Comparison of ENCODE assay signal across 32 cellular contexts in the genomic region with DNA sequence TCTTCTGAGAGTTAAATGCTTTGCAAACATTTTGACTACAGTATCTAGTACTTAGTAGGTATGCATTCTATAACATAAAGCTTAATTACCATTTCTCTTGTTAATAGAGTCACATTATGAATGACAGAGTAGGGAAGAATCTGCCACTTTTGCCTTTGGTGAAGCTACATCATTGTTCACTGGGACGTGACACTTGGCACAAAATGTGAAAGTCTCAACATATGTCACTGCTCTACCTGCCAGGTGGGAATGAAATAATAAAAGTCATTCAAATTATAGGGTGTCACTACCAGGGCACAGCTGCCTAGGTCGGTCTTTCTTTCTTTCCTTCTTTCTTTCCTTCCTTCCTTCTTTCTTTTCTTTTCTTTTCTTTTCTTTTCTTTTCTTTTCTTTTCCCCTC. TPM values are rescaled to one million over a fixed set of nuclear protein-coding genes. Genes with fewer than 3 reads are reported as not detected.
"Had no signal": no experiment of that assay in that cellular context is flagged by ENCODE, and none has a peak within 500 bp of the region (broad histone marks: within the 10 kb centered on the region; RNA-seq: fewer than 3 reads in every experiment).

No MANE protein-coding gene starts in this region.

- DNase-seq: cortex of kidney; dorsolateral prefrontal cortex; effector CD4-positive, alpha-beta T cell; endodermal cell; foreskin fibroblast; gastrocnemius medialis; head of caudate nucleus; left ventricle myocardium superior; lower lobe of right lung; naive thymus-derived CD8-positive, alpha-beta T cell; nephron progenitor cell; nucleus accumbens; sigmoid colon; stimulated activated CD4-positive, alpha-beta T cell treated with anti-CD3 and anti-CD28 coated beads, Interleukin-2, amount 100 ng/mL, for 24 hours; stimulated activated CD4-positive, alpha-beta T cell treated with anti-CD3 and anti-CD28 coated beads, Interleukin-4, amount 100 ng/mL, for 24 hours; stimulated activated naive CD4-positive, alpha-beta T cell treated with Interleukin-2 at 50 U/mL for 16 hours; stomach; thyroid gland had no signal

- H3K36me3 Mint-ChIP-seq: naive thymus-derived CD8-positive, alpha-beta T cell; stimulated activated effector memory CD8-positive, alpha-beta T cell treated with anti-CD3 and anti-CD28 coated beads, Interleukin-12 subunit alpha, Interleukin-12 subunit beta, amount 100 ng/mL, for 72 hours had no signal

- H3K4me1 ChIP-seq: gastrocnemius medialis, lower lobe of right lung, prostate gland, right atrium auricular region, sigmoid colon, stomach, thyroid gland had no signal

- H3K4me3 ChIP-seq: dorsolateral prefrontal cortex, gastrocnemius medialis, lower lobe of right lung, prostate gland, right atrium auricular region, sigmoid colon, stomach, thyroid gland had no signal

- H3K27me3 ChIP-seq: dorsolateral prefrontal cortex, gastrocnemius medialis, right atrium auricular region, sigmoid colon, stomach, thyroid gland had no signal

- H3K9me3 ChIP-seq: gastrocnemius medialis, lower lobe of right lung, prostate gland, right atrium auricular region, sigmoid colon, stomach, thyroid gland had no signal

- H3K4me1 Mint-ChIP-seq: naive thymus-derived CD8-positive, alpha-beta T cell had no signal

- H3K36me3 ChIP-seq: gastrocnemius medialis, lower lobe of right lung, prostate gland, right atrium auricular region, sigmoid colon, stomach, thyroid gland had no signal

- H3K9me3 Mint-ChIP-seq: endodermal cell; nephron progenitor cell; stimulated activated effector memory CD8-positive, alpha-beta T cell treated with anti-CD3 and anti-CD28 coated beads, Interleukin-12 subunit alpha, Interleukin-12 subunit beta, amount 100 ng/mL, for 72 hours; type B pancreatic cell had no signal

- FAIRE-seq: keratinocyte had no signal

- H3K4me3 Mint-ChIP-seq: endodermal cell; naive thymus-derived CD8-positive, alpha-beta T cell; nephron progenitor cell; stimulated activated effector memory CD8-positive, alpha-beta T cell treated with anti-CD3 and anti-CD28 coated beads, Interleukin-12 subunit alpha, Interleukin-12 subunit beta, amount 100 ng/mL, for 72 hours; type B pancreatic cell had no signal

- H3K27ac ChIP-seq: dorsolateral prefrontal cortex, epithelial cell of prostate, gastrocnemius medialis, lower lobe of right lung, prostate gland, right atrium auricular region, sigmoid colon, stomach, thyroid gland had no signal

- H3K27me3 Mint-ChIP-seq: type B pancreatic cell had no signal

- ATAC-seq: esophagus mucosa; gastrocnemius medialis; left ventricle myocardium superior; lower lobe of right lung; naive thymus-derived CD8-positive, alpha-beta T cell; stimulated activated effector memory CD8-positive, alpha-beta T cell treated with anti-CD3 and anti-CD28 coated beads, Interleukin-12 subunit alpha, Interleukin-12 subunit beta, amount 100 ng/mL, for 72 hours had no signal

- H3K27ac Mint-ChIP-seq: endodermal cell; naive thymus-derived CD8-positive, alpha-beta T cell; nephron progenitor cell; stimulated activated effector memory CD8-positive, alpha-beta T cell treated with anti-CD3 and anti-CD28 coated beads, Interleukin-12 subunit alpha, Interleukin-12 subunit beta, amount 100 ng/mL, for 72 hours; type B pancreatic cell had no signal

RNA-seq across cellular contexts. Expression of a gene that starts 17.6 kb away (rescaled TPM):
- total RNA-seq: dorsolateral prefrontal cortex; endodermal cell; gastrocnemius medialis; left ventricle myocardium superior; mesenteric fat pad; myocyte; naive thymus-derived CD8-positive, alpha-beta T cell; osteocyte; right atrium auricular region; sigmoid colon; skeletal muscle tissue; subcutaneous adipose tissue; temporal lobe; thyroid gland had no signal
- polyA plus RNA-seq: naive thymus-derived CD8-positive, alpha-beta T cell had no signal

RNA-seq across cellular contexts. Expression of a gene that starts 20.7 kb away (rescaled TPM):
- total RNA-seq: endodermal cell, glomerular endothelial cell, myocyte, osteocyte had no signal
- polyA plus RNA-seq: keratinocyte; naive thymus-derived CD8-positive, alpha-beta T cell had no signal

RNA-seq across cellular contexts. Expression of a gene that starts 30.3 kb away (rescaled TPM):
- total RNA-seq: endodermal cell; glomerular endothelial cell; myocyte; naive thymus-derived CD8-positive, alpha-beta T cell; osteocyte had no signal
- polyA plus RNA-seq: keratinocyte had no signal
